10 cellular contexts compared by ENCODE assay signal in the genomic region with DNA sequence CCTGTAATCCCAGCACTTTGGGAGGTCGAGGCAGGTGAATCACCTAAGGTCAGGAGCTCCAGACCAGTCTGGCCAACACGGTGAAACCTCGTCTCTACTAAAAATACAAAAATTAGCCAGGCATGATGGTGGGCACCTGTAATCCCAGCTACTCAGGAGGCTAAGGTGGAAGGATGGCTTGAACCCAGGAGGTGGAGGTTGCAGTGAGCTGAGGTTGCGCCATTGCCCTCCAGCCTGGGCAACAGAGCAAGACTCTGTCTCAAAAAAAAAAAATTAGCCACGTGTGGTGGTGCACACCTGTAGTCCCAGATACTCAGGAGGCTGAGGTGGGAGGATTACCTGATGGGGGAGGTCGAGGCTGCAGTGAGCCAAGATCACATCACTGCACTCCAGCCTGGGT. TPM values are rescaled to one million over a fixed set of nuclear protein-coding genes. Genes with fewer than 3 reads are reported as not detected.
DNase-seq lines count a peak whose midpoint lies in the region; ATAC-seq, FAIRE-seq and TF ChIP-seq lines count a peak whose summit lies in the region.
"Not testable (repeated sequence)": the region's sequence is repeated elsewhere in the genome, so short reads cannot be mapped to it uniquely, and the experiment has no call there.
"Had no signal": no experiment of that assay in that cellular context is flagged by ENCODE, and none has a peak within 500 bp of the region (broad histone marks: within the 10 kb centered on the region; RNA-seq: fewer than 3 reads in every experiment).

No MANE protein-coding gene starts in this region.

- H3K9me3 Mint-ChIP-seq in H9; activated CD4-positive, alpha-beta T cell treated with anti-CD3 and anti-CD28 coated beads, Interleukin-2, amount 10 ng/mL, durations not matched to agents 24 days and 14 days; natural killer cell treated with Interleukin-12 subunit alpha and Interleukin-12 subunit beta and Interleukin-15 and Interleukin-18, amount 100 ng/mL, for 72 hours; stimulated activated effector memory CD8-positive, alpha-beta T cell treated with anti-CD3 and anti-CD28 coated beads, Interleukin-12 subunit alpha, Interleukin-12 subunit beta, amount 100 ng/mL, for 72 hours: not testable (repeated sequence)

- no CpG with 5 or more reads among the region's 6 CpGs for WGBS in H9 (ENCODE audit: extremely low coverage, insufficient read length, low lambda C conversion rate)
- 66% methylated on average over 6 of the region's 6 CpGs for WGBS in K562 (ENCODE audit: insufficient coverage, low coverage, missing lambda C conversion rate)

- not testable (repeated sequence) for H3K56ac ChIP-seq in H9 (ENCODE audit: insufficient read length, low read depth, low read length)

- not testable (repeated sequence) for H2BK12ac ChIP-seq in H9 (ENCODE audit: insufficient read length, low read depth, low read length)

- POLR2A ChIA-PET in K562 (lab: Yijun Ruan, JAX) = interaction anchor here (1.3 to 1.6 kb wide), 2 partner anchors 22 to 25 kb away, joined by 3 to 4 read pairs; no protein-coding TSS in a partner anchor

- H3K9me1 ChIP-seq in K562 (ENCODE audit: control insufficient read depth, insufficient read depth, low read length) = not testable (repeated sequence)

- H4K91ac ChIP-seq in H9 (ENCODE audit: insufficient read length, low read depth, low read length) = not testable (repeated sequence)

- TF ChIP-seq EP300 in K562 (IDR thresholded peaks at IDR 0.05; ENCODE audit: low read length) = not testable (repeated sequence)

- H3K23me2 ChIP-seq in H9 (ENCODE audit: insufficient read length, low read depth, low read length, poor library complexity, severe bottlenecking) = not testable (repeated sequence)

- not testable (repeated sequence) for H3K9ac ChIP-seq in H9 (ENCODE audit: extremely low read depth, insufficient read length, low read length); NT2/D1 (ENCODE audit: insufficient read length, low read depth); iPS-15b (ENCODE audit: low read depth, low read length)
- H3K9ac ChIP-seq in K562 (ENCODE audit: insufficient read depth in 1 of 2, low read depth in 2 of 2, low read length in 2 of 2) = peak overlapping the region; percentile 75 to 89; a peak in 3 of 4 replicates

- H3K36me3 Mint-ChIP-seq in H9 (ENCODE audit: insufficient read depth in 1 of 3, low read depth in 3 of 3); activated CD4-positive, alpha-beta T cell treated with anti-CD3 and anti-CD28 coated beads, Interleukin-2, amount 10 ng/mL, durations not matched to agents 24 days and 14 days (ENCODE audit: low read depth); natural killer cell treated with Interleukin-12 subunit alpha and Interleukin-12 subunit beta and Interleukin-15 and Interleukin-18, amount 100 ng/mL, for 72 hours; stimulated activated effector memory CD8-positive, alpha-beta T cell treated with anti-CD3 and anti-CD28 coated beads, Interleukin-12 subunit alpha, Interleukin-12 subunit beta, amount 100 ng/mL, for 72 hours: not testable (repeated sequence)

- not testable (repeated sequence) for H3K79me2 ChIP-seq in H9 (ENCODE audit: insufficient read depth, low read length); K562 (ENCODE audit: control insufficient read depth, insufficient read depth, low read length)

- intact Hi-C loops in activated CD4-positive, alpha-beta T cell treated with anti-CD3 and anti-CD28 coated beads, Interleukin-2, amount 10 ng/mL, durations not matched to agents 24 days and 14 days (cut with micrococcal nuclease) = not testable (repeated sequence)
- intact Hi-C loops in K562 (cut with micrococcal nuclease) = loop anchor here (1.0 kb wide), 1 partner anchor 23 kb away; no protein-coding TSS in a partner anchor

- H3K14ac ChIP-seq in H9 (ENCODE audit: insufficient read depth, low read length) = not testable (repeated sequence)

- not testable (repeated sequence) for H3K4ac ChIP-seq in H9 (ENCODE audit: low read depth, low read length)

- peaks cover 15% of the 10 kb centered on the region for H3K27me3 Mint-ChIP-seq in H9 (ENCODE audit: low read depth)
- H3K27me3 Mint-ChIP-seq in activated CD4-positive, alpha-beta T cell treated with anti-CD3 and anti-CD28 coated beads, Interleukin-2, amount 10 ng/mL, durations not matched to agents 24 days and 14 days = peaks cover 17% of the 10 kb centered on the region
- not testable (repeated sequence) for H3K27me3 Mint-ChIP-seq in natural killer cell treated with Interleukin-12 subunit alpha and Interleukin-12 subunit beta and Interleukin-15 and Interleukin-18, amount 100 ng/mL, for 72 hours

- not testable (repeated sequence) for H2AK5ac ChIP-seq in H9 (ENCODE audit: insufficient read length, low read length)

- not testable (repeated sequence) for H2BK15ac ChIP-seq in H9 (ENCODE audit: low read depth, low read length)

- H3K4me3 Mint-ChIP-seq in H9 = peak overlapping the region; percentile 66 to 73
- H3K4me3 Mint-ChIP-seq in activated CD4-positive, alpha-beta T cell treated with anti-CD3 and anti-CD28 coated beads, Interleukin-2, amount 10 ng/mL, durations not matched to agents 24 days and 14 days = peak overlapping the region; percentile 52
- H3K4me3 Mint-ChIP-seq in natural killer cell treated with Interleukin-12 subunit alpha and Interleukin-12 subunit beta and Interleukin-15 and Interleukin-18, amount 100 ng/mL, for 72 hours = peak overlapping the region; percentile 20
- peak overlapping the region; percentile 34 for H3K4me3 Mint-ChIP-seq in stimulated activated effector memory CD8-positive, alpha-beta T cell treated with anti-CD3 and anti-CD28 coated beads, Interleukin-12 subunit alpha, Interleukin-12 subunit beta, amount 100 ng/mL, for 72 hours

- not testable (repeated sequence) for H3K27ac ChIP-seq in H9 (ENCODE audit: insufficient read length, low read depth, low read length)
- H3K27ac ChIP-seq in K562 (ENCODE audit: extremely low read depth, low read depth, low read length) = peak overlapping the region; percentile 74

- CTCF ChIA-PET in K562 (lab: Yijun Ruan, JAX; ENCODE audit: low intra/inter-chr PET ratio) = not testable (repeated sequence)

- H3K27me3 ChIP-seq in H9 (ENCODE audit: insufficient read depth, low read length); NT2/D1 (ENCODE audit: insufficient read depth, insufficient read length); K562 (ENCODE audit: control insufficient read depth in 2 of 2, insufficient read depth in 2 of 2, low read length in 2 of 2); iPS-15b (ENCODE audit: control insufficient read depth, insufficient read depth, low read length): not testable (repeated sequence)

- DNase-seq in H9; NT2/D1 (ENCODE audit: low read depth, low spot score); activated CD4-positive, alpha-beta T cell treated with anti-CD3 and anti-CD28 coated beads, Interleukin-2, amount 10 ng/mL, durations not matched to agents 24 days and 14 days; K562 (ENCODE audit: extremely low read depth in 1 of 4, low spot score in 3 of 4); natural killer cell treated with Interleukin-12 subunit alpha and Interleukin-12 subunit beta and Interleukin-15 and Interleukin-18, amount 100 ng/mL, for 72 hours (ENCODE audit: low spot score); stimulated activated effector memory CD8-positive, alpha-beta T cell treated with anti-CD3 and anti-CD28 coated beads, Interleukin-12 subunit alpha, Interleukin-12 subunit beta, amount 100 ng/mL, for 72 hours (ENCODE audit: low spot score in 2 of 2): not testable (repeated sequence)

- H3K4me3 ChIP-seq in NT2/D1 (ENCODE audit: insufficient read length, low read depth) (peak overlapping the region; percentile 32), K562 (peak overlapping the region; percentile 46), iPS-15b (ENCODE audit: low read depth, low read length) (peak overlapping the region; percentile 45)

- H3T11ph ChIP-seq in H9 (ENCODE audit: low read length) = not testable (repeated sequence)

- not testable (repeated sequence) for TF ChIP-seq CTCF in H9 (conservative IDR thresholded peaks at IDR 0.05); K562 (IDR thresholded peaks at IDR 0.05 in 2 of 3, conservative IDR thresholded peaks at IDR 0.05 in 1 of 3; ENCODE audit: insufficient read depth in 2 of 3, low read depth in 1 of 3, low read length in 3 of 3)

- TF ChIP-seq RAD21 in K562 (CRISPR knock-in tag; conservative IDR thresholded peaks at IDR 0.05 in 1 of 2, IDR thresholded peaks at IDR 0.05 in 1 of 2) = not testable (repeated sequence)

- in situ Hi-C loops in K562 (cut with MboI) = not testable (repeated sequence)

- H3K79me1 ChIP-seq in H9 (ENCODE audit: insufficient read depth, low read depth, low read length, poor library complexity, severe bottlenecking) = not testable (repeated sequence)

- H2BK20ac ChIP-seq in H9 (ENCODE audit: low read depth, low read length, poor library complexity, severe bottlenecking) = not testable (repeated sequence)

- H3K27ac Mint-ChIP-seq in H9; activated CD4-positive, alpha-beta T cell treated with anti-CD3 and anti-CD28 coated beads, Interleukin-2, amount 10 ng/mL, durations not matched to agents 24 days and 14 days; natural killer cell treated with Interleukin-12 subunit alpha and Interleukin-12 subunit beta and Interleukin-15 and Interleukin-18, amount 100 ng/mL, for 72 hours; stimulated activated effector memory CD8-positive, alpha-beta T cell treated with anti-CD3 and anti-CD28 coated beads, Interleukin-12 subunit alpha, Interleukin-12 subunit beta, amount 100 ng/mL, for 72 hours: not testable (repeated sequence)

- not testable (repeated sequence) for H3K9me3 ChIP-seq in H9 (ENCODE audit: control insufficient read depth, low read depth, low read length); NT2/D1 (ENCODE audit: insufficient read depth, low read length); K562 (replicated peaks; ENCODE audit: control insufficient read depth, insufficient read depth, low read depth, low read length); iPS-15b (ENCODE audit: control insufficient read depth, insufficient read depth, low read length)

- H3K36me3 ChIP-seq in NT2/D1 (ENCODE audit: insufficient read depth, insufficient read length, low read length); K562 (ENCODE audit: control insufficient read depth, insufficient read depth, low read length); iPS-15b (ENCODE audit: control insufficient read depth, insufficient read depth, low read length): not testable (repeated sequence)

- H4K20me1 ChIP-seq in H9 (ENCODE audit: control insufficient read depth, insufficient read depth, insufficient read length); K562 (replicated peaks; ENCODE audit: control insufficient read depth, insufficient read depth, low read length): not testable (repeated sequence)

- not testable (repeated sequence) for H2AFZ ChIP-seq in H9 (ENCODE audit: low read length)
- H2AFZ ChIP-seq in K562 (ENCODE audit: low read depth, low read length) = peak overlapping the region; percentile 73; the same call in 1 of the 2 replicates

- H4K8ac ChIP-seq in H9 (replicated peaks; ENCODE audit: insufficient read length, low read depth, low read length) = not testable (repeated sequence)

- not testable (repeated sequence) for TF ChIP-seq POLR2A in K562 (conservative IDR thresholded peaks at IDR 0.05)

- BruUV-seq in K562 (replicated peaks; lab: Mats Ljungman, UMichigan) = not testable (repeated sequence)

- H3K4me1 ChIP-seq in H9 (ENCODE audit: insufficient read depth, low read length); NT2/D1 (ENCODE audit: insufficient read depth, insufficient read length); iPS-15b (ENCODE audit: control insufficient read depth, insufficient read depth, low read length): not testable (repeated sequence)
- peaks cover 10 to 26% of the 10 kb centered on the region in 2 experiments for H3K4me1 ChIP-seq in K562 (replicated peaks in 1 of 2; ENCODE audit: control insufficient read depth in 2 of 2, insufficient read depth in 2 of 2, low read length in 2 of 2)

- not testable (repeated sequence) for ATAC-seq in K562; natural killer cell treated with Interleukin-12 subunit alpha and Interleukin-12 subunit beta and Interleukin-15 and Interleukin-18, amount 100 ng/mL, for 72 hours; stimulated activated effector memory CD8-positive, alpha-beta T cell treated with anti-CD3 and anti-CD28 coated beads, Interleukin-12 subunit alpha, Interleukin-12 subunit beta, amount 100 ng/mL, for 72 hours

- H3K4me1 Mint-ChIP-seq in H9; activated CD4-positive, alpha-beta T cell treated with anti-CD3 and anti-CD28 coated beads, Interleukin-2, amount 10 ng/mL, durations not matched to agents 24 days and 14 days; natural killer cell treated with Interleukin-12 subunit alpha and Interleukin-12 subunit beta and Interleukin-15 and Interleukin-18, amount 100 ng/mL, for 72 hours (ENCODE audit: low read depth in 2 of 2); stimulated activated effector memory CD8-positive, alpha-beta T cell treated with anti-CD3 and anti-CD28 coated beads, Interleukin-12 subunit alpha, Interleukin-12 subunit beta, amount 100 ng/mL, for 72 hours: not testable (repeated sequence)

- not testable (repeated sequence) for H3K4me2 ChIP-seq in H9 (ENCODE audit: insufficient read depth, insufficient read length, low read length)
- peak overlapping the region; percentile 87 for H3K4me2 ChIP-seq in K562 (ENCODE audit: insufficient read depth, low read length)

- not testable (repeated sequence) for H4K5ac ChIP-seq in H9 (ENCODE audit: insufficient read length, low read depth, low read length)

- not testable (repeated sequence) for H2BK120ac ChIP-seq in H9 (ENCODE audit: low read depth, low read length, poor library complexity, severe bottlenecking)

- not testable (repeated sequence) for FAIRE-seq in K562 (lab: Jason Lieb, UNC)

- not testable (repeated sequence) for H3K23ac ChIP-seq in H9 (ENCODE audit: insufficient read length, low read depth, low read length)

- not testable (repeated sequence) for H2BK5ac ChIP-seq in H9 (ENCODE audit: insufficient read length, low read length)

- not testable (repeated sequence) for H3K18ac ChIP-seq in H9 (ENCODE audit: insufficient read length, low read depth, low read length)

RNA-seq across cellular contexts. Expression of a gene that starts 5.9 kb away (rescaled TPM):
- total RNA-seq in H9 (2021) = 18.5 and 23.6 TPM in 2 replicates
- 0.24 TPM in 1 of 2 replicates, not detected in the other for total RNA-seq in activated CD4-positive, alpha-beta T cell treated with anti-CD3 and anti-CD28 coated beads, Interleukin-2, amount 10 ng/mL, durations not matched to agents 24 days and 14 days
- 4.4 and 8.7 TPM in 2 replicates for total RNA-seq in K562 (2011; cell fraction: chromatin; rRNA removed; ENCODE audit: low replicate concordance)
- total RNA-seq in K562 (2011; cell fraction: nucleolus; rRNA removed) = 4.2 and 5.2 TPM in 2 replicates
- total RNA-seq in K562 (2011; cell fraction: nucleoplasm; rRNA removed) = 2.3 and 6.4 TPM in 2 replicates
- total RNA-seq in K562 (2014; rRNA removed) = 2.6 and 3.3 TPM in 2 replicates
- 0.51 and 0.73 TPM in 2 replicates for total RNA-seq in K562 (2014; rRNA removed; fragmentation: Illumina TruSeq; extraction: Trizol)
- total RNA-seq in K562 (2015; rRNA removed; fragmentation: Illumina TruSeq; extraction: Trizol) = 1.6 and 1.8 TPM in 2 replicates
- total RNA-seq in K562 (2021) = 6.6 and 6.9 TPM in 2 replicates
- 2.4 and 2.8 TPM in 2 replicates for polyA plus RNA-seq in K562 (2011; rRNA removed)
- polyA plus RNA-seq in K562 (2011; cell fraction: cytosol; rRNA removed) = 2.4 and 5.7 TPM in 2 replicates
- polyA plus RNA-seq in K562 (2011; cell fraction: nucleus; rRNA removed) = 2.8 and 5.3 TPM in 2 replicates
- polyA plus RNA-seq in K562 (2012) = 3.7 and 10.5 TPM in 2 replicates
- polyA plus RNA-seq in K562 (2014; fragmentation: Illumina TruSeq; extraction: Trizol) = 1.7 and 3.0 TPM in 2 replicates
- under 1 TPM; 0.04 to 0.08 TPM for polyA plus RNA-seq in K562 (2014; fragmentation: Nextera tagmentation; extraction: Ambion mirVana)
- polyA plus RNA-seq in K562 (2014; rRNA removed) = 2.1 and 3.3 TPM in 2 replicates
- 0.45 and 1.0 TPM in 2 replicates for polyA minus RNA-seq in K562 (2011; rRNA and poly(A)+ RNA removed)
- 8.5 and 10.1 TPM in 2 replicates for polyA minus RNA-seq in K562 (2011; cell fraction: cytosol; rRNA and poly(A)+ RNA removed)
- polyA minus RNA-seq in K562 (2011; cell fraction: nucleus; rRNA and poly(A)+ RNA removed) = 1.3 and 2.2 TPM in 2 replicates
- not detected for total RNA-seq in natural killer cell treated with Interleukin-12 subunit alpha and Interleukin-12 subunit beta and Interleukin-15 and Interleukin-18, amount 100 ng/mL, for 72 hours
- total RNA-seq: CD4-positive, alpha-beta memory T cell; HT-29 had no signal
- polyA plus RNA-seq: CD4-positive, alpha-beta memory T cell had no signal

RNA-seq across cellular contexts. Expression of a gene that starts 7.6 kb away (rescaled TPM):
- total RNA-seq in H9 (2021) (0.22 TPM in 1 of 2 replicates, not detected in the other), K562 (2014; rRNA removed) (1.9 and 2.0 TPM in 2 replicates), K562 (2014; rRNA removed; fragmentation: Illumina TruSeq; extraction: Trizol) (not detected in 2 replicates), K562 (2015; rRNA removed; fragmentation: Illumina TruSeq; extraction: Trizol) (2.5 and 3.0 TPM in 2 replicates), K562 (2021) (1.0 and 2.0 TPM in 2 replicates)
- not detected in 2 replicates for total RNA-seq in activated CD4-positive, alpha-beta T cell treated with anti-CD3 and anti-CD28 coated beads, Interleukin-2, amount 10 ng/mL, durations not matched to agents 24 days and 14 days
- total RNA-seq in K562 (2011; cell fraction: chromatin; rRNA removed; ENCODE audit: low replicate concordance) = not detected in 2 replicates
- 0.50 and 1.1 TPM in 2 replicates for total RNA-seq in K562 (2011; cell fraction: nucleolus; rRNA removed)
- 0.37 TPM in 1 of 2 replicates, not detected in the other for total RNA-seq in K562 (2011; cell fraction: nucleoplasm; rRNA removed)
- polyA plus RNA-seq in K562 (2011; rRNA removed) (0.22 and 0.49 TPM in 2 replicates), K562 (2014; fragmentation: Illumina TruSeq; extraction: Trizol) (0.86 TPM in 1 of 2 replicates, not detected in the other), K562 (2014; fragmentation: Nextera tagmentation; extraction: Ambion mirVana) (under 1 TPM in 1 of 2 experiments, not detected in 1; 0.06 TPM), K562 (2014; rRNA removed) (1.5 TPM in 2 replicates)
- polyA plus RNA-seq in K562 (2011; cell fraction: cytosol; rRNA removed) = 0.53 and 2.1 TPM in 2 replicates
- 0.34 and 0.37 TPM in 2 replicates for polyA plus RNA-seq in K562 (2011; cell fraction: nucleus; rRNA removed)
- polyA plus RNA-seq in K562 (2012) = 4.0 and 26.3 TPM in 2 replicates
- polyA minus RNA-seq in K562 (2011; rRNA and poly(A)+ RNA removed) = not detected in 2 replicates
- polyA minus RNA-seq in K562 (2011; cell fraction: cytosol; rRNA and poly(A)+ RNA removed) = not detected in 2 replicates
- polyA minus RNA-seq in K562 (2011; cell fraction: nucleus; rRNA and poly(A)+ RNA removed) = not detected in 2 replicates
- total RNA-seq in natural killer cell treated with Interleukin-12 subunit alpha and Interleukin-12 subunit beta and Interleukin-15 and Interleukin-18, amount 100 ng/mL, for 72 hours = 1 to 10 TPM in 1 of 2 donors, not detected in 1; 1.4 TPM
- total RNA-seq: Calu3; CD4-positive, alpha-beta memory T cell; HT-29 had no signal
- polyA plus RNA-seq: CD4-positive, alpha-beta memory T cell had no signal

RNA-seq across cellular contexts. Expression of a gene that starts 26.7 kb away (rescaled TPM):
- total RNA-seq in H9 (2021) (6.8 and 9.1 TPM in 2 replicates), K562 (2014; rRNA removed) (5.3 and 7.8 TPM in 2 replicates), K562 (2014; rRNA removed; fragmentation: Illumina TruSeq; extraction: Trizol) (1.3 and 2.0 TPM in 2 replicates), K562 (2015; rRNA removed; fragmentation: Illumina TruSeq; extraction: Trizol) (4.5 and 4.6 TPM in 2 replicates), K562 (2021) (5.7 and 6.6 TPM in 2 replicates)
- 7.2 and 7.7 TPM in 2 replicates for total RNA-seq in activated CD4-positive, alpha-beta T cell treated with anti-CD3 and anti-CD28 coated beads, Interleukin-2, amount 10 ng/mL, durations not matched to agents 24 days and 14 days
- 3.0 and 7.7 TPM in 2 replicates for total RNA-seq in K562 (2011; cell fraction: chromatin; rRNA removed; ENCODE audit: low replicate concordance)
- 9.3 and 12.7 TPM in 2 replicates for total RNA-seq in K562 (2011; cell fraction: nucleolus; rRNA removed)
- total RNA-seq in K562 (2011; cell fraction: nucleoplasm; rRNA removed) = 5.3 and 7.4 TPM in 2 replicates
- polyA plus RNA-seq in K562 (2011; rRNA removed) (3.9 and 5.2 TPM in 2 replicates), K562 (2014; fragmentation: Illumina TruSeq; extraction: Trizol) (2.2 and 4.6 TPM in 2 replicates), K562 (2014; fragmentation: Nextera tagmentation; extraction: Ambion mirVana) (under 1 TPM in 1 of 2 experiments, not detected in 1; 0.35 TPM), K562 (2014; rRNA removed) (6.8 and 8.0 TPM in 2 replicates)
- polyA plus RNA-seq in K562 (2011; cell fraction: cytosol; rRNA removed) = 8.1 and 20.9 TPM in 2 replicates
- 26.1 and 42.9 TPM in 2 replicates for polyA plus RNA-seq in K562 (2011; cell fraction: nucleus; rRNA removed)
- 7.1 and 8.8 TPM in 2 replicates for polyA plus RNA-seq in K562 (2012)
- 2.2 and 2.9 TPM in 2 replicates for polyA minus RNA-seq in K562 (2011; rRNA and poly(A)+ RNA removed)
- 5.1 and 7.8 TPM in 2 replicates for polyA minus RNA-seq in K562 (2011; cell fraction: cytosol; rRNA and poly(A)+ RNA removed)
- 3.2 and 4.0 TPM in 2 replicates for polyA minus RNA-seq in K562 (2011; cell fraction: nucleus; rRNA and poly(A)+ RNA removed)
- 1 to 10 TPM; 1.7 to 3.6 TPM for total RNA-seq in natural killer cell treated with Interleukin-12 subunit alpha and Interleukin-12 subunit beta and Interleukin-15 and Interleukin-18, amount 100 ng/mL, for 72 hours

RNA-seq across cellular contexts. Expression of a gene that starts 39.8 kb away (rescaled TPM):
- total RNA-seq in H9 (2021) (78.0 and 81.9 TPM in 2 replicates), K562 (2014; rRNA removed) (101 and 128 TPM in 2 replicates), K562 (2014; rRNA removed; fragmentation: Illumina TruSeq; extraction: Trizol) (6.6 and 7.6 TPM in 2 replicates), K562 (2015; rRNA removed; fragmentation: Illumina TruSeq; extraction: Trizol) (26.2 and 31.8 TPM in 2 replicates), K562 (2021) (85.7 and 95.8 TPM in 2 replicates)
- 109 and 110 TPM in 2 replicates for total RNA-seq in activated CD4-positive, alpha-beta T cell treated with anti-CD3 and anti-CD28 coated beads, Interleukin-2, amount 10 ng/mL, durations not matched to agents 24 days and 14 days
- 35.2 and 104 TPM in 2 replicates for total RNA-seq in K562 (2011; cell fraction: chromatin; rRNA removed; ENCODE audit: low replicate concordance)
- 88.7 and 118 TPM in 2 replicates for total RNA-seq in K562 (2011; cell fraction: nucleolus; rRNA removed)
- 57.0 and 58.7 TPM in 2 replicates for total RNA-seq in K562 (2011; cell fraction: nucleoplasm; rRNA removed)
- polyA plus RNA-seq in K562 (2011; rRNA removed) (6.5 and 12.3 TPM in 2 replicates), K562 (2014; fragmentation: Illumina TruSeq; extraction: Trizol) (9.1 and 34.6 TPM in 2 replicates), K562 (2014; fragmentation: Nextera tagmentation; extraction: Ambion mirVana) (under 1 TPM; 0.27 to 0.36 TPM), K562 (2014; rRNA removed) (79.0 and 87.6 TPM in 2 replicates)
- 22.5 and 58.3 TPM in 2 replicates for polyA plus RNA-seq in K562 (2011; cell fraction: cytosol; rRNA removed)
- 48.9 and 104 TPM in 2 replicates for polyA plus RNA-seq in K562 (2011; cell fraction: nucleus; rRNA removed)
- 65.9 and 76.9 TPM in 2 replicates for polyA plus RNA-seq in K562 (2012)
- polyA minus RNA-seq in K562 (2011; rRNA and poly(A)+ RNA removed) = 1.7 and 4.6 TPM in 2 replicates
- 20.2 and 32.4 TPM in 2 replicates for polyA minus RNA-seq in K562 (2011; cell fraction: cytosol; rRNA and poly(A)+ RNA removed)
- polyA minus RNA-seq in K562 (2011; cell fraction: nucleus; rRNA and poly(A)+ RNA removed) = 34.3 and 38.8 TPM in 2 replicates
- 100 to 1,000 TPM in 1 of 2 donors, 10 to 100 TPM in 1; 77.7 to 138 TPM for total RNA-seq in natural killer cell treated with Interleukin-12 subunit alpha and Interleukin-12 subunit beta and Interleukin-15 and Interleukin-18, amount 100 ng/mL, for 72 hours

RNA-seq across cellular contexts. Expression of a gene that starts 48.1 kb away (rescaled TPM):
- total RNA-seq in H9 (2021) = 0.44 and 0.83 TPM in 2 replicates
- not detected in 2 replicates for total RNA-seq in activated CD4-positive, alpha-beta T cell treated with anti-CD3 and anti-CD28 coated beads, Interleukin-2, amount 10 ng/mL, durations not matched to agents 24 days and 14 days
- total RNA-seq in K562 (2011; cell fraction: chromatin; rRNA removed; ENCODE audit: low replicate concordance) = not detected in 2 replicates
- not detected in 2 replicates for total RNA-seq in K562 (2011; cell fraction: nucleolus; rRNA removed)
- not detected in 2 replicates for total RNA-seq in K562 (2011; cell fraction: nucleoplasm; rRNA removed)
- total RNA-seq in K562 (2014; rRNA removed) = 0.05 and 0.24 TPM in 2 replicates
- not detected in 2 replicates for total RNA-seq in K562 (2014; rRNA removed; fragmentation: Illumina TruSeq; extraction: Trizol)
- total RNA-seq in K562 (2015; rRNA removed; fragmentation: Illumina TruSeq; extraction: Trizol) = not detected in 2 replicates
- total RNA-seq in K562 (2021) = 0.20 and 0.29 TPM in 2 replicates
- polyA plus RNA-seq in K562 (2011; rRNA removed) = 0.03 and 0.06 TPM in 2 replicates
- polyA plus RNA-seq in K562 (2011; cell fraction: cytosol; rRNA removed) = 0.10 and 0.13 TPM in 2 replicates
- 0.10 TPM in 1 of 2 replicates, not detected in the other for polyA plus RNA-seq in K562 (2011; cell fraction: nucleus; rRNA removed)
- polyA plus RNA-seq in K562 (2012) = 0.04 and 0.07 TPM in 2 replicates
- not detected in 2 replicates for polyA plus RNA-seq in K562 (2014; fragmentation: Illumina TruSeq; extraction: Trizol)
- not detected for polyA plus RNA-seq in K562 (2014; fragmentation: Nextera tagmentation; extraction: Ambion mirVana)
- 0.04 TPM in 1 of 2 replicates, not detected in the other for polyA plus RNA-seq in K562 (2014; rRNA removed)
- not detected in 2 replicates for polyA minus RNA-seq in K562 (2011; rRNA and poly(A)+ RNA removed)
- polyA minus RNA-seq in K562 (2011; cell fraction: cytosol; rRNA and poly(A)+ RNA removed) = 0.55 TPM in 1 of 2 replicates, not detected in the other
- not detected in 2 replicates for polyA minus RNA-seq in K562 (2011; cell fraction: nucleus; rRNA and poly(A)+ RNA removed)
- total RNA-seq in natural killer cell treated with Interleukin-12 subunit alpha and Interleukin-12 subunit beta and Interleukin-15 and Interleukin-18, amount 100 ng/mL, for 72 hours = not detected
- total RNA-seq: CD4-positive, alpha-beta memory T cell had no signal
- polyA plus RNA-seq: CD4-positive, alpha-beta memory T cell had no signal
